Comparison of ENCODE assay signal across 1 cellular context in the genomic region with DNA sequence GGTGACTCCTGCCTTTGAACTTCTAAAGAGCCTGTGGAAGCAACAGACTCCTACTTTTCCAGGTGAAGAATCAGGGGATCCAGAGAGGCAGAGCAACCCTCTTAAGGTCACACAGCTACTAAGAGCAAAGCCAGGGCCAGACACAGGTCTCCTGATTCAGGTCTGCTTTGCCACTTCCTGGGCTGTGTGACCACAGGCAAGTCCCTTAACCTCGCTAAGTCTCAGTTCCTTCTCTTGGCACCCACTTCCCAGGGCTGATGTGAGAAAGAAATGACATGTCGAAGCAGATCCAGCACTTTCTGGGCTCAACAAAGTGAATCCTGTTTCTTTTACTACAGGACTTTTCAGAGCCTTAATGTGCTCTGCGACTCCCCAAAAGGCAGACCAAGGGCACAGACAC.
TF ChIP-seq lines count a peak whose summit lies in the region.

No MANE protein-coding gene starts in this region.

TF ChIP-seq in GM12878, 131 proteins besides CTCF, POLR2A, EP300 and RAD21 (continues in another document):
- TF ChIP-seq BHLHE40 (IDR thresholded peaks at IDR 0.05; ENCODE audit: borderline replicate concordance in 1 of 2, low read depth in 2 of 2, low read length in 1 of 2) (peak in 1 of 2 experiments; percentile 30; a peak in 1 of 4 replicates), RCOR1 (conservative IDR thresholded peaks at IDR 0.05; ENCODE audit: low read depth, low read length) (no peak), IKZF1 (conservative IDR thresholded peaks at IDR 0.05) (peak; percentile 62), MEF2A (IDR thresholded peaks at IDR 0.05; ENCODE audit: insufficient read depth, low read depth, low read length) (no peak), CBFB (IDR thresholded peaks at IDR 0.05; ENCODE audit: low read depth) (peak; percentile 62), ASH2L (IDR thresholded peaks at IDR 0.05; ENCODE audit: borderline replicate concordance, low read depth) (no peak), SMC3 (IDR thresholded peaks at IDR 0.05; ENCODE audit: borderline replicate concordance, low read length) (no peak), IKZF2 (IDR thresholded peaks at IDR 0.05) (peak; percentile 66 to 76; a peak in 3 of 4 replicates), RUNX3 (IDR thresholded peaks at IDR 0.05; ENCODE audit: low read length) (peak; percentile 96), SMARCA5 (IDR thresholded peaks at IDR 0.05) (peak; percentile 100), NFXL1 (IDR thresholded peaks at IDR 0.05; ENCODE audit: borderline replicate concordance) (peak; percentile 89), SP1 (IDR thresholded peaks at IDR 0.05; ENCODE audit: low read depth, low read length) (peak; percentile 53), PAX5 (IDR thresholded peaks at IDR 0.05; ENCODE audit: borderline replicate concordance, low read depth, low read length) (peak; percentile 72; the same call in 1 of the 2 replicates), RELA (IDR thresholded peaks at IDR 0.05; ENCODE audit: borderline replicate concordance, partially characterized antibody) (peak; percentile 3), ATF7 (IDR thresholded peaks at IDR 0.05; ENCODE audit: low read depth) (peak; percentile 22; the same call in 1 of the 2 replicates), IRF4 (IDR thresholded peaks at IDR 0.05; ENCODE audit: low read depth, low read length) (peak; percentile 80), BMI1 (IDR thresholded peaks at IDR 0.05; ENCODE audit: borderline replicate concordance) (no peak), ZNF622 (IDR thresholded peaks at IDR 0.05) (no peak), HDAC2 (IDR thresholded peaks at IDR 0.05) (no peak), YBX1 (IDR thresholded peaks at IDR 0.05) (no peak), ZSCAN29 (IDR thresholded peaks at IDR 0.05) (no peak), FOS (IDR thresholded peaks at IDR 0.05; ENCODE audit: borderline replicate concordance, extremely low read depth, insufficient read length) (no peak), NFIC (IDR thresholded peaks at IDR 0.05; ENCODE audit: low read depth, low read length) (peak; percentile 29; the same call in 1 of the 2 replicates), CREM (IDR thresholded peaks at IDR 0.05; ENCODE audit: low read depth) (no peak), TCF12 (IDR thresholded peaks at IDR 0.05; ENCODE audit: low read depth, low read length) (no peak), SPI1 (IDR thresholded peaks at IDR 0.05; ENCODE audit: borderline replicate concordance, insufficient read depth, low read depth, low read length) (peak; percentile 92), DPF2 (IDR thresholded peaks at IDR 0.05) (no peak), YY1 (IDR thresholded peaks at IDR 0.05; ENCODE audit: low read depth, low read length) (no peak)
- TF ChIP-seq, protein P1, sequence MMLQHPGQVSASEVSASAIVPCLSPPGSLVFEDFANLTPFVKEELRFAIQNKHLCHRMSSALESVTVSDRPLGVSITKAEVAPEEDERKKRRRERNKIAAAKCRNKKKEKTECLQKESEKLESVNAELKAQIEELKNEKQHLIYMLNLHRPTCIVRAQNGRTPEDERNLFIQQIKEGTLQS (IDR thresholded peaks at IDR 0.05; ENCODE audit: borderline replicate concordance, extremely low read depth, low read depth, low read length), result no peak
- TF ChIP-seq, protein P2, sequence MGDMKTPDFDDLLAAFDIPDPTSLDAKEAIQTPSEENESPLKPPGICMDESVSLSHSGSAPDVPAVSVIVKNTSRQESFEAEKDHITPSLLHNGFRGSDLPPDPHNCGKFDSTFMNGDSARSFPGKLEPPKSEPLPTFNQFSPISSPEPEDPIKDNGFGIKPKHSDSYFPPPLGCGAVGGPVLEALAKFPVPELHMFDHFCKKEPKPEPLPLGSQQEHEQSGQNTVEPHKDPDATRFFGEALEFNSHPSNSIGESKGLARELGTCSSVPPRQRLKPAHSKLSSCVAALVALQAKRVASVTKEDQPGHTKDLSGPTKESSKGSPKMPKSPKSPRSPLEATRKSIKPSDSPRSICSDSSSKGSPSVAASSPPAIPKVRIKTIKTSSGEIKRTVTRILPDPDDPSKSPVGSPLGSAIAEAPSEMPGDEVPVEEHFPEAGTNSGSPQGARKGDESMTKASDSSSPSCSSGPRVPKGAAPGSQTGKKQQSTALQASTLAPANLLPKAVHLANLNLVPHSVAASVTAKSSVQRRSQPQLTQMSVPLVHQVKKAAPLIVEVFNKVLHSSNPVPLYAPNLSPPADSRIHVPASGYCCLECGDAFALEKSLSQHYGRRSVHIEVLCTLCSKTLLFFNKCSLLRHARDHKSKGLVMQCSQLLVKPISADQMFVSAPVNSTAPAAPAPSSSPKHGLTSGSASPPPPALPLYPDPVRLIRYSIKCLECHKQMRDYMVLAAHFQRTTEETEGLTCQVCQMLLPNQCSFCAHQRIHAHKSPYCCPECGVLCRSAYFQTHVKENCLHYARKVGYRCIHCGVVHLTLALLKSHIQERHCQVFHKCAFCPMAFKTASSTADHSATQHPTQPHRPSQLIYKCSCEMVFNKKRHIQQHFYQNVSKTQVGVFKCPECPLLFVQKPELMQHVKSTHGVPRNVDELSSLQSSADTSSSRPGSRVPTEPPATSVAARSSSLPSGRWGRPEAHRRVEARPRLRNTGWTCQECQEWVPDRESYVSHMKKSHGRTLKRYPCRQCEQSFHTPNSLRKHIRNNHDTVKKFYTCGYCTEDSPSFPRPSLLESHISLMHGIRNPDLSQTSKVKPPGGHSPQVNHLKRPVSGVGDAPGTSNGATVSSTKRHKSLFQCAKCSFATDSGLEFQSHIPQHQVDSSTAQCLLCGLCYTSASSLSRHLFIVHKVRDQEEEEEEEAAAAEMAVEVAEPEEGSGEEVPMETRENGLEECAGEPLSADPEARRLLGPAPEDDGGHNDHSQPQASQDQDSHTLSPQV (IDR thresholded peaks at IDR 0.05), result no peak
- TF ChIP-seq, protein P3, sequence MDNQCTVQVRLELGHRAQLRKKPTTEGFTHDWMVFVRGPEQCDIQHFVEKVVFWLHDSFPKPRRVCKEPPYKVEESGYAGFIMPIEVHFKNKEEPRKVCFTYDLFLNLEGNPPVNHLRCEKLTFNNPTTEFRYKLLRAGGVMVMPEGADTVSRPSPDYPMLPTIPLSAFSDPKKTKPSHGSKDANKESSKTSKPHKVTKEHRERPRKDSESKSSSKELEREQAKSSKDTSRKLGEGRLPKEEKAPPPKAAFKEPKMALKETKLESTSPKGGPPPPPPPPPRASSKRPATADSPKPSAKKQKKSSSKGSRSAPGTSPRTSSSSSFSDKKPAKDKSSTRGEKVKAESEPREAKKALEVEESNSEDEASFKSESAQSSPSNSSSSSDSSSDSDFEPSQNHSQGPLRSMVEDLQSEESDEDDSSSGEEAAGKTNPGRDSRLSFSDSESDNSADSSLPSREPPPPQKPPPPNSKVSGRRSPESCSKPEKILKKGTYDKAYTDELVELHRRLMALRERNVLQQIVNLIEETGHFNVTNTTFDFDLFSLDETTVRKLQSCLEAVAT (IDR thresholded peaks at IDR 0.05), result peak; percentile 51; the same call in 1 of the 2 replicates
- TF ChIP-seq, protein P4, sequence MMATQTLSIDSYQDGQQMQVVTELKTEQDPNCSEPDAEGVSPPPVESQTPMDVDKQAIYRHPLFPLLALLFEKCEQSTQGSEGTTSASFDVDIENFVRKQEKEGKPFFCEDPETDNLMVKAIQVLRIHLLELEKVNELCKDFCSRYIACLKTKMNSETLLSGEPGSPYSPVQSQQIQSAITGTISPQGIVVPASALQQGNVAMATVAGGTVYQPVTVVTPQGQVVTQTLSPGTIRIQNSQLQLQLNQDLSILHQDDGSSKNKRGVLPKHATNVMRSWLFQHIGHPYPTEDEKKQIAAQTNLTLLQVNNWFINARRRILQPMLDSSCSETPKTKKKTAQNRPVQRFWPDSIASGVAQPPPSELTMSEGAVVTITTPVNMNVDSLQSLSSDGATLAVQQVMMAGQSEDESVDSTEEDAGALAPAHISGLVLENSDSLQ (IDR thresholded peaks at IDR 0.05), result peak; percentile 19; the same call in 1 of the 2 replicates
- TF ChIP-seq, protein P5, sequence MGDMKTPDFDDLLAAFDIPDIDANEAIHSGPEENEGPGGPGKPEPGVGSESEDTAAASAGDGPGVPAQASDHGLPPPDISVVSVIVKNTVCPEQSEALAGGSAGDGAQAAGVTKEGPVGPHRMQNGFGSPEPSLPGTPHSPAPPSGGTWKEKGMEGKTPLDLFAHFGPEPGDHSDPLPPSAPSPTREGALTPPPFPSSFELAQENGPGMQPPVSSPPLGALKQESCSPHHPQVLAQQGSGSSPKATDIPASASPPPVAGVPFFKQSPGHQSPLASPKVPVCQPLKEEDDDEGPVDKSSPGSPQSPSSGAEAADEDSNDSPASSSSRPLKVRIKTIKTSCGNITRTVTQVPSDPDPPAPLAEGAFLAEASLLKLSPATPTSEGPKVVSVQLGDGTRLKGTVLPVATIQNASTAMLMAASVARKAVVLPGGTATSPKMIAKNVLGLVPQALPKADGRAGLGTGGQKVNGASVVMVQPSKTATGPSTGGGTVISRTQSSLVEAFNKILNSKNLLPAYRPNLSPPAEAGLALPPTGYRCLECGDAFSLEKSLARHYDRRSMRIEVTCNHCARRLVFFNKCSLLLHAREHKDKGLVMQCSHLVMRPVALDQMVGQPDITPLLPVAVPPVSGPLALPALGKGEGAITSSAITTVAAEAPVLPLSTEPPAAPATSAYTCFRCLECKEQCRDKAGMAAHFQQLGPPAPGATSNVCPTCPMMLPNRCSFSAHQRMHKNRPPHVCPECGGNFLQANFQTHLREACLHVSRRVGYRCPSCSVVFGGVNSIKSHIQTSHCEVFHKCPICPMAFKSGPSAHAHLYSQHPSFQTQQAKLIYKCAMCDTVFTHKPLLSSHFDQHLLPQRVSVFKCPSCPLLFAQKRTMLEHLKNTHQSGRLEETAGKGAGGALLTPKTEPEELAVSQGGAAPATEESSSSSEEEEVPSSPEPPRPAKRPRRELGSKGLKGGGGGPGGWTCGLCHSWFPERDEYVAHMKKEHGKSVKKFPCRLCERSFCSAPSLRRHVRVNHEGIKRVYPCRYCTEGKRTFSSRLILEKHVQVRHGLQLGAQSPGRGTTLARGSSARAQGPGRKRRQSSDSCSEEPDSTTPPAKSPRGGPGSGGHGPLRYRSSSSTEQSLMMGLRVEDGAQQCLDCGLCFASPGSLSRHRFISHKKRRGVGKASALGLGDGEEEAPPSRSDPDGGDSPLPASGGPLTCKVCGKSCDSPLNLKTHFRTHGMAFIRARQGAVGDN (IDR thresholded peaks at IDR 0.05), result no peak; the same call in 1 of the 2 replicates
- TF ChIP-seq, protein P6, sequence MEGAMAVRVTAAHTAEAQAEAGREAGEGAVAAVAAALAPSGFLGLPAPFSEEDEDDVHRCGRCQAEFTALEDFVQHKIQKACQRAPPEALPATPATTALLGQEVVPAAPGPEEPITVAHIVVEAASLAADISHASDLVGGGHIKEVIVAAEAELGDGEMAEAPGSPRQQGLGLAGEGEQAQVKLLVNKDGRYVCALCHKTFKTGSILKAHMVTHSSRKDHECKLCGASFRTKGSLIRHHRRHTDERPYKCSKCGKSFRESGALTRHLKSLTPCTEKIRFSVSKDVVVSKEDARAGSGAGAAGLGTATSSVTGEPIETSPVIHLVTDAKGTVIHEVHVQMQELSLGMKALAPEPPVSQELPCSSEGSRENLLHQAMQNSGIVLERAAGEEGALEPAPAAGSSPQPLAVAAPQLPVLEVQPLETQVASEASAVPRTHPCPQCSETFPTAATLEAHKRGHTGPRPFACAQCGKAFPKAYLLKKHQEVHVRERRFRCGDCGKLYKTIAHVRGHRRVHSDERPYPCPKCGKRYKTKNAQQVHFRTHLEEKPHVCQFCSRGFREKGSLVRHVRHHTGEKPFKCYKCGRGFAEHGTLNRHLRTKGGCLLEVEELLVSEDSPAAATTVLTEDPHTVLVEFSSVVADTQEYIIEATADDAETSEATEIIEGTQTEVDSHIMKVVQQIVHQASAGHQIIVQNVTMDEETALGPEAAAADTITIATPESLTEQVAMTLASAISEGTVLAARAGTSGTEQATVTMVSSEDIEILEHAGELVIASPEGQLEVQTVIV (IDR thresholded peaks at IDR 0.05; ENCODE audit: borderline replicate concordance, partially characterized antibody), result no peak
- TF ChIP-seq, protein P7, sequence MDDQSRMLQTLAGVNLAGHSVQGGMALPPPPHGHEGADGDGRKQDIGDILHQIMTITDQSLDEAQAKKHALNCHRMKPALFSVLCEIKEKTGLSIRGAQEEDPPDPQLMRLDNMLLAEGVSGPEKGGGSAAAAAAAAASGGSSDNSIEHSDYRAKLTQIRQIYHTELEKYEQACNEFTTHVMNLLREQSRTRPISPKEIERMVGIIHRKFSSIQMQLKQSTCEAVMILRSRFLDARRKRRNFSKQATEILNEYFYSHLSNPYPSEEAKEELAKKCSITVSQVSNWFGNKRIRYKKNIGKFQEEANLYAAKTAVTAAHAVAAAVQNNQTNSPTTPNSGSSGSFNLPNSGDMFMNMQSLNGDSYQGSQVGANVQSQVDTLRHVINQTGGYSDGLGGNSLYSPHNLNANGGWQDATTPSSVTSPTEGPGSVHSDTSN (IDR thresholded peaks at IDR 0.05; ENCODE audit: insufficient replicate concordance, low read depth, low read length), result peak; percentile 29
- TF ChIP-seq, protein P8, sequence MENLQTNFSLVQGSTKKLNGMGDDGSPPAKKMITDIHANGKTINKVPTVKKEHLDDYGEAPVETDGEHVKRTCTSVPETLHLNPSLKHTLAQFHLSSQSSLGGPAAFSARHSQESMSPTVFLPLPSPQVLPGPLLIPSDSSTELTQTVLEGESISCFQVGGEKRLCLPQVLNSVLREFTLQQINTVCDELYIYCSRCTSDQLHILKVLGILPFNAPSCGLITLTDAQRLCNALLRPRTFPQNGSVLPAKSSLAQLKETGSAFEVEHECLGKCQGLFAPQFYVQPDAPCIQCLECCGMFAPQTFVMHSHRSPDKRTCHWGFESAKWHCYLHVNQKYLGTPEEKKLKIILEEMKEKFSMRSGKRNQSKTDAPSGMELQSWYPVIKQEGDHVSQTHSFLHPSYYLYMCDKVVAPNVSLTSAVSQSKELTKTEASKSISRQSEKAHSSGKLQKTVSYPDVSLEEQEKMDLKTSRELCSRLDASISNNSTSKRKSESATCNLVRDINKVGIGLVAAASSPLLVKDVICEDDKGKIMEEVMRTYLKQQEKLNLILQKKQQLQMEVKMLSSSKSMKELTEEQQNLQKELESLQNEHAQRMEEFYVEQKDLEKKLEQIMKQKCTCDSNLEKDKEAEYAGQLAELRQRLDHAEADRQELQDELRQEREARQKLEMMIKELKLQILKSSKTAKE (IDR thresholded peaks at IDR 0.05; ENCODE audit: low read depth, poor library complexity, severe bottlenecking), result peak; percentile 64
- TF ChIP-seq, protein P9, sequence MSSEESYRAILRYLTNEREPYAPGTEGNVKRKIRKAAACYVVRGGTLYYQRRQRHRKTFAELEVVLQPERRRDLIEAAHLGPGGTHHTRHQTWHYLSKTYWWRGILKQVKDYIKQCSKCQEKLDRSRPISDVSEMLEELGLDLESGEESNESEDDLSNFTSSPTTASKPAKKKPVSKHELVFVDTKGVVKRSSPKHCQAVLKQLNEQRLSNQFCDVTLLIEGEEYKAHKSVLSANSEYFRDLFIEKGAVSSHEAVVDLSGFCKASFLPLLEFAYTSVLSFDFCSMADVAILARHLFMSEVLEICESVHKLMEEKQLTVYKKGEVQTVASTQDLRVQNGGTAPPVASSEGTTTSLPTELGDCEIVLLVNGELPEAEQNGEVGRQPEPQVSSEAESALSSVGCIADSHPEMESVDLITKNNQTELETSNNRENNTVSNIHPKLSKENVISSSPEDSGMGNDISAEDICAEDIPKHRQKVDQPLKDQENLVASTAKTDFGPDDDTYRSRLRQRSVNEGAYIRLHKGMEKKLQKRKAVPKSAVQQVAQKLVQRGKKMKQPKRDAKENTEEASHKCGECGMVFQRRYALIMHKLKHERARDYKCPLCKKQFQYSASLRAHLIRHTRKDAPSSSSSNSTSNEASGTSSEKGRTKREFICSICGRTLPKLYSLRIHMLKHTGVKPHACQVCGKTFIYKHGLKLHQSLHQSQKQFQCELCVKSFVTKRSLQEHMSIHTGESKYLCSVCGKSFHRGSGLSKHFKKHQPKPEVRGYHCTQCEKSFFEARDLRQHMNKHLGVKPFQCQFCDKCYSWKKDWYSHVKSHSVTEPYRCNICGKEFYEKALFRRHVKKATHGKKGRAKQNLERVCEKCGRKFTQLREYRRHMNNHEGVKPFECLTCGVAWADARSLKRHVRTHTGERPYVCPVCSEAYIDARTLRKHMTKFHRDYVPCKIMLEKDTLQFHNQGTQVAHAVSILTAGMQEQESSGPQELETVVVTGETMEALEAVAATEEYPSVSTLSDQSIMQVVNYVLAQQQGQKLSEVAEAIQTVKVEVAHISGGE (CRISPR knock-in tag; IDR thresholded peaks at IDR 0.05), result no peak
